In the genomic region with DNA sequence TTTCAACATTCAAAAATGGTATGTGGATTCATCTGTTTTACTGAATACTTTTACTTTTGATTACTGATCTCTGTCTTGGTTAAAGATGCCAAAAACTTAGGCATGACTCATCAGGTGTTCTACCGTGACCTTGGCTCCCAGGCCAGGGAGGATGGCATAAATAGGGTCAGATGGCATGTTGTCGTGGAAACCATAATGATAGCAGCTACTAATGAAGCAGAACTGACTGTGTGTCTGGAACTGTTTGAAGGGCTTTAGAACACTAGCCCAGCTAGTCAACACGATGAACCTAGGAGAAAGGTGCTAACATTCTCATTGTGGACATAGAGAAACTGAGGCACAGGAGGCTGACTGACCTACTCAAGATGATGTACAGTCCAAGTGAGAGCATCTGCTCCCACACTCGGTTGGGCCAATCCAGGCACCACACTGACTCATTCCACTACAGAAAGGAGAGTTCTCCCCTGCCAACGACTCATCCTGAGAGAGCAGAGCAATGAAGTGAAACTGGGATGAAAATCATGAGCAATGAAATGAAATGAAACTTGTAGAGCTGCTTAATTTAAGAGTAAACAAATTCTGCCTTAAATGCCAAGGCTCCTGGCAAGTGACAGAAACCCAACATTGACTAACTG, we compare ENCODE assay signal across 8 cellular contexts.
A peak's percentile ranks its signal among the peaks of the same experiment; 100 is the strongest.
DNase-seq lines count a peak whose midpoint lies in the region; ATAC-seq lines count a peak whose summit lies in the region.

No MANE protein-coding gene starts in this region.

- ATAC-seq in HG03103 (IDR thresholded peaks at IDR 0.05; ENCODE audit: low read depth, unreplicated experiment), result peak; percentile 68

- DNase-seq in AG08395 (ENCODE audit: low spot score), result peak; percentile 62
- DNase-seq in GM19238 (ENCODE audit: insufficient read length, low spot score), result peak; percentile 57
- DNase-seq in activated effector memory CD4-positive, alpha-beta T cell treated with Interleukin-2 at 50 U/mL for 16 hours, result peak; percentile 5
- no peak for DNase-seq in SK-N-DZ (ENCODE audit: low spot score)
- no peak for DNase-seq in dedifferentiated amniotic fluid mesenchymal stem cell (ENCODE audit: extremely low spot score)
- no peak for DNase-seq in NCI-H187 (lab: John Stamatoyannopoulos, UW)
- DNase-seq in NCI-H1417 treated with DMSO at 0.1 percent for 48 hours (lab: John Stamatoyannopoulos, UW), result no peak

Comparison
In these comparisons a context has a peak if more than half of its experiments do, and no peak if none do; other contexts are left out.
1. DNase-seq: peak in AG08395 (single experiment), GM19238 (single experiment) and activated effector memory CD4-positive, alpha-beta T cell treated with Interleukin-2 at 50 U/mL for 16 hours (single experiment); none in SK-N-DZ (single experiment), dedifferentiated amniotic fluid mesenchymal stem cell (single experiment), NCI-H187 (0 of 2) and NCI-H1417 treated with DMSO at 0.1 percent for 48 hours (single experiment).